ENCODE assay signal across 1 cellular context in the genomic region with DNA sequence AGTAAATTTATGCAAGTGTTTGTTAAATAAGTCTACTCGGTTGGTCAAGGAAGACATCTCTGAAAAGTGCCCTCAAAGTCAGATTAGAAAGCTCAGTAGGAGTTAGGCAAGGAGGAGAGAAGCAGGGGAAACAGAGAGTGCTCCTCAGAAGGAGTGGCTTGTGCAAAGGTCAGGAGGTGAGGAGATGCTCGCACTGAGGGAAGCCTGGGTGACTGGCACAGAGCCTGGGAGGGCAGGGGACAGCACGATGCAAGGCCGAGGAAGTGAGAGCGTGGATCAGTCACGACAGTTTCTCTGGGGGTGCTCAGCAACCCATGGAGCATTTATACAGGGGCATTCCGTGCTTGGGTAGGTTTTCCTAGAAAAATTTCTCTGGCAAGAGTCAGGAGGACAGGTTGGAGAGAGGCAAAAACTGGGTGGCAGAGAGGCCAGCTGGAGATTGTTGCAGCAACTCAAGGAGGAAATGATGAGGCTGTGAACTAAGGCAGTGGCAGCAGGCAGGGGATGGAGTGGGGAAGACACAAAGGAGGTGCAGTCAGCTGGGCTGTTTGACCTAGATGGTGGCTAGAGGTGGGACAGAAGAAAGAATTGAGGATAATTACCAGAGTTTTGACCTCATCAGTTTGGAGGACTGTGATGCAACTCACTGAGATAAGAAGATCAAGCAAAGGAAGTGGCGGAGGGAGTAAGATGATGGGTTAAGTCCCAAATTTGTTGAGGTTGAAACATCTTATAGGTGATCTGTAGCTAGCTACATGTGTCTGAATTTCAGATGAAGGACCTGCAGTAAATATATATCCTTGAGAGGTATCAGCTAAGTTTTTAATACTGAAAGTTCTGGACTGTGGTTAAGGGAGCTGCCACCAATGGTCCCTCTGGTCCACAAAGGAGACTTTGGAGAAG.
TF ChIP-seq lines count a peak whose summit lies in the region.

No MANE protein-coding gene starts in this region.

TF ChIP-seq in GM12878, 131 proteins besides CTCF, POLR2A, EP300 and RAD21:
- no peak for TF ChIP-seq NR2C2 (IDR thresholded peaks at IDR 0.05; ENCODE audit: borderline replicate concordance, control insufficient read depth, insufficient read length, low read depth)
- no peak for TF ChIP-seq MTA2 (IDR thresholded peaks at IDR 0.05; ENCODE audit: low read depth)
- no peak for TF ChIP-seq HDGF (IDR thresholded peaks at IDR 0.05)
- no peak for TF ChIP-seq NFYA (IDR thresholded peaks at IDR 0.05; ENCODE audit: borderline replicate concordance, low read depth, low read length)
- no peak for TF ChIP-seq STAT3 (IDR thresholded peaks at IDR 0.05; ENCODE audit: low read depth, low read length)
- no peak for TF ChIP-seq IKZF2 (IDR thresholded peaks at IDR 0.05)
- TF ChIP-seq FOXM1 (IDR thresholded peaks at IDR 0.05; ENCODE audit: low read depth, low read length): no peak
- no peak for TF ChIP-seq ASH2L (IDR thresholded peaks at IDR 0.05; ENCODE audit: borderline replicate concordance, low read depth)
- TF ChIP-seq IRF4 (IDR thresholded peaks at IDR 0.05; ENCODE audit: low read depth, low read length): no peak
- no peak for TF ChIP-seq STAT1 (conservative IDR thresholded peaks at IDR 0.05)
- TF ChIP-seq MYB (IDR thresholded peaks at IDR 0.05; ENCODE audit: borderline replicate concordance, low read depth, low read length): no peak
- no peak for TF ChIP-seq ATF7 (IDR thresholded peaks at IDR 0.05; ENCODE audit: low read depth)
- TF ChIP-seq KDM1A (IDR thresholded peaks at IDR 0.05; ENCODE audit: borderline replicate concordance): no peak
